ENCODE assay signal across 8 cellular contexts in genomic region chr6:103273048-103273447, GRCh38.
DNase-seq lines count a peak whose midpoint lies in the region; ATAC-seq and TF ChIP-seq lines count a peak whose summit lies in the region.

No MANE protein-coding gene starts in this region.

- H3K27me3 ChIP-seq in breast epithelium (no peaks in the 10 kb centered on the region), upper lobe of right lung (no peaks in the 10 kb centered on the region)

- POLR2A ChIA-PET in MCF 10A (lab: Yijun Ruan, JAX) = no interaction called here

- ATAC-seq in upper lobe of right lung (no peak), HG02798 (IDR thresholded peaks at IDR 0.05; ENCODE audit: poor library complexity, unreplicated experiment) (no peak), GM21786 (IDR thresholded peaks at IDR 0.05; ENCODE audit: unreplicated experiment) (no peak)

- no peaks in the 10 kb centered on the region for H3K27me3 Mint-ChIP-seq in MCF 10A (ENCODE audit: insufficient read depth, unreplicated experiment)

- no peaks in the 10 kb centered on the region for H3K4me1 ChIP-seq in breast epithelium
- H3K4me1 ChIP-seq in upper lobe of right lung = no peaks in the 10 kb centered on the region

- no peak for TF ChIP-seq POLR2A in breast epithelium (IDR thresholded peaks at IDR 0.05)

- CTCF ChIA-PET in MCF 10A (lab: Yijun Ruan, JAX) = interaction anchor here (0.5 to 0.6 kb wide), 3 partner anchors 146 to 1436 kb away, joined by 3 to 5 read pairs (median 3); no protein-coding TSS in a partner anchor

- H3K36me3 Mint-ChIP-seq in MCF 10A (ENCODE audit: insufficient read depth, unreplicated experiment) = no peaks in the 10 kb centered on the region

- peak; percentile 49 for TF ChIP-seq CTCF in MCF 10A (IDR thresholded peaks at IDR 0.05; ENCODE audit: unreplicated experiment)
- no peak for TF ChIP-seq CTCF in breast epithelium (IDR thresholded peaks at IDR 0.05)
- no peak for TF ChIP-seq CTCF in choroid plexus epithelial cell (conservative IDR thresholded peaks at IDR 0.05; ENCODE audit: low read depth, low read length)
- TF ChIP-seq CTCF in upper lobe of right lung (IDR thresholded peaks at IDR 0.05) = peak; percentile 23

- no peak overlapping the region for H3K27ac Mint-ChIP-seq in MCF 10A (ENCODE audit: low read depth, unreplicated experiment)

- H3K27ac ChIP-seq in breast epithelium (no peak overlapping the region), upper lobe of right lung (no peak overlapping the region)

- H3K9me3 ChIP-seq in breast epithelium = no peaks in the 10 kb centered on the region
- H3K9me3 ChIP-seq in upper lobe of right lung = no peaks in the 10 kb centered on the region

- BruUV-seq in MCF 10A (replicated peaks; lab: Mats Ljungman, UMichigan) = no TSS peak

- intact Hi-C loops in MCF 10A (cut with micrococcal nuclease) (loop anchor here (10.0 kb wide), 2 partner anchors 418 to 1878 kb away; partner anchors contain the start of gene GRIK2), breast epithelium (cut with DNase I; ENCODE audit: low total_unique reads) (loop anchor here (10.0 kb wide), 1 partner anchor 52 kb away; no protein-coding TSS in a partner anchor), upper lobe of right lung (cut with DNase I) (no loop called here)

- DNase-seq in MCF 10A (ENCODE audit: unreplicated experiment) = peak; percentile 54
- no peak for DNase-seq in breast epithelium (ENCODE audit: low spot score in 2 of 2)
- DNase-seq in NCI-H82 treated with DMSO at 0.1 percent for 48 hours (lab: John Stamatoyannopoulos, UW; ENCODE audit: unreplicated experiment) = peak; percentile 35
- peak; percentile 32 for DNase-seq in choroid plexus epithelial cell (ENCODE audit: low read depth)
- DNase-seq in upper lobe of right lung = no peak
- no peak for DNase-seq in cerebellar nuclear complex (lab: John Stamatoyannopoulos, UW)

- H3K36me3 ChIP-seq in breast epithelium (no peaks in the 10 kb centered on the region), upper lobe of right lung (no peaks in the 10 kb centered on the region)

- H3K4me3 ChIP-seq in breast epithelium (no peak overlapping the region), choroid plexus epithelial cell (ENCODE audit: low read depth, low read length) (no peak overlapping the region), upper lobe of right lung (no peak overlapping the region)

- no peaks in the 10 kb centered on the region for H3K4me1 Mint-ChIP-seq in MCF 10A (ENCODE audit: insufficient read depth, unreplicated experiment)

- H3K9me3 Mint-ChIP-seq in MCF 10A (ENCODE audit: unreplicated experiment) = no peaks in the 10 kb centered on the region

- H3K4me3 Mint-ChIP-seq in MCF 10A (ENCODE audit: unreplicated experiment) = no peak overlapping the region

Comparison
In these comparisons a context has a peak if more than half of its experiments do, and no peak if none do; other contexts are left out.
1. DNase-seq: peak in MCF 10A (single experiment), NCI-H82 treated with DMSO at 0.1 percent for 48 hours (single experiment) and choroid plexus epithelial cell (single experiment); none in breast epithelium (0 of 2), upper lobe of right lung (single experiment) and cerebellar nuclear complex (0 of 2).
2. CTCF ChIP-seq: peak in MCF 10A (single experiment) and upper lobe of right lung (single experiment); none in breast epithelium (0 of 3) and choroid plexus epithelial cell (single experiment).